Comparison of ENCODE assay signal across 26 cellular contexts in genomic region chr14:90611936-90612335, GRCh38.
DNase-seq lines count a peak whose midpoint lies in the region; ATAC-seq, FAIRE-seq and TF ChIP-seq lines count a peak whose summit lies in the region.
"Had no signal": no experiment of that assay in that cellular context is flagged by ENCODE, and none has a peak within 500 bp of the region (broad histone marks: within the 10 kb centered on the region; RNA-seq: fewer than 3 reads in every experiment).

No MANE protein-coding gene starts in this region.

- H2AFZ ChIP-seq in HepG2 (ENCODE audit: low read length) (no peak overlapping the region), parathyroid adenoma (peak overlapping the region; percentile 51)

- BruUV-seq in HepG2 (replicated peaks; lab: Mats Ljungman, UMichigan): no TSS peak
- BruUV-seq in MCF 10A (replicated peaks; lab: Mats Ljungman, UMichigan): no TSS peak

- no peaks in the 10 kb centered on the region for H3K36me3 Mint-ChIP-seq in MCF 10A (ENCODE audit: insufficient read depth, unreplicated experiment)
- H3K36me3 Mint-ChIP-seq: CD14-positive monocyte had no signal

- H3K27ac ChIP-seq in right lobe of liver (peak overlapping the region in 1 of 3 donors; percentile 6), HepG2 (ENCODE audit: extremely low read length, insufficient read depth, low read length) (no peak overlapping the region), parathyroid adenoma (peak overlapping the region; percentile 75)
- H3K27ac ChIP-seq: A549, uterus had no signal

- H3K79me2 ChIP-seq in HepG2 (ENCODE audit: insufficient read depth, low read length) (no peaks in the 10 kb centered on the region), parathyroid adenoma (no peaks in the 10 kb centered on the region)

- CTCF ChIA-PET in HepG2 (lab: Yijun Ruan, JAX; ENCODE audit: low intra/inter-chr PET ratio, low total read pairs) (no interaction called here), MCF 10A (lab: Yijun Ruan, JAX) (no interaction called here)

- no peaks in the 10 kb centered on the region for H3K36me3 ChIP-seq in right lobe of liver
- H3K36me3 ChIP-seq in HepG2 (replicated peaks in 1 of 2; ENCODE audit: control insufficient read depth in 1 of 2, insufficient read depth in 2 of 2, low read length in 2 of 2): no peaks in the 10 kb centered on the region
- no peaks in the 10 kb centered on the region for H3K36me3 ChIP-seq in parathyroid adenoma (ENCODE audit: control insufficient read depth, insufficient read depth, low read length)
- H3K36me3 ChIP-seq: uterus had no signal

- in situ Hi-C loops in HepG2 (cut with HindIII; ENCODE audit: extremely low pct_ligation_motif_present, low pct_unique_long_range_greater_than_20kb): no loop called here

- no peak overlapping the region for H3K4me3 Mint-ChIP-seq in MCF 10A (ENCODE audit: unreplicated experiment)
- H3K4me3 Mint-ChIP-seq: CD14-positive monocyte had no signal

- H3K27me3 ChIP-seq in right lobe of liver (no peaks in the 10 kb centered on the region), HepG2 (ENCODE audit: control insufficient read depth in 1 of 2, insufficient read depth in 2 of 2, low read length in 2 of 2) (no peaks in the 10 kb centered on the region), parathyroid adenoma (ENCODE audit: control insufficient read depth, insufficient read depth, low read length) (no peaks in the 10 kb centered on the region)
- H3K27me3 ChIP-seq: stomach, uterus had no signal

- H4K20me1 ChIP-seq in HepG2 (ENCODE audit: insufficient read depth, low read length): no peaks in the 10 kb centered on the region

- H3K4me1 ChIP-seq in right lobe of liver (no peaks in the 10 kb centered on the region), HepG2 (ENCODE audit: insufficient read depth, low read length) (no peaks in the 10 kb centered on the region), parathyroid adenoma (peaks cover 34% of the 10 kb centered on the region)
- H3K4me1 ChIP-seq: A549, uterus had no signal

- no peaks in the 10 kb centered on the region for H3K4me1 Mint-ChIP-seq in MCF 10A (ENCODE audit: insufficient read depth, unreplicated experiment)

- H3K27me3 Mint-ChIP-seq in MCF 10A (ENCODE audit: insufficient read depth, unreplicated experiment): no peaks in the 10 kb centered on the region

- no peak overlapping the region for H3K4me2 ChIP-seq in HepG2 (ENCODE audit: low read depth, low read length)
- no peak overlapping the region for H3K4me2 ChIP-seq in parathyroid adenoma (ENCODE audit: low read length)
- H3K4me2 ChIP-seq: A549, smooth muscle cell had no signal

- FAIRE-seq in HepG2 (lab: Jason Lieb, UNC): no peak
- FAIRE-seq: A549, endometrium had no signal

- H3K27ac Mint-ChIP-seq in MCF 10A (ENCODE audit: low read depth, unreplicated experiment): no peak overlapping the region

- ATAC-seq in right lobe of liver (peak; percentile 38 to 56 (median 43)), HepG2 (no peak), HG03520 (IDR thresholded peaks at IDR 0.05; ENCODE audit: unreplicated experiment) (no peak), GM21619 (IDR thresholded peaks at IDR 0.05; ENCODE audit: unreplicated experiment) (no peak)
- ATAC-seq: A549, left lobe of liver, mucosa of descending colon had no signal

- H3K9me3 ChIP-seq in right lobe of liver (no peaks in the 10 kb centered on the region), HepG2 (ENCODE audit: low read length) (no peaks in the 10 kb centered on the region), parathyroid adenoma (ENCODE audit: control insufficient read depth, low read length) (no peaks in the 10 kb centered on the region)
- H3K9me3 ChIP-seq: A549, mucosa of descending colon, stomach, uterus had no signal

- intact Hi-C loops in right lobe of liver (cut with DNase I): no loop called here
- intact Hi-C loops in HepG2 (cut with micrococcal nuclease; ENCODE audit: unreplicated experiment): no loop called here
- intact Hi-C loops in MCF 10A (cut with micrococcal nuclease): no loop called here
- intact Hi-C loops in posterior cingulate gyrus (cut with DNase I): no loop called here

- H3K4me3 ChIP-seq in right lobe of liver (no peak overlapping the region), HepG2 (replicated peaks in 1 of 3; ENCODE audit: insufficient read depth in 1 of 3, low read depth in 2 of 3, low read length in 3 of 3) (no peak overlapping the region), parathyroid adenoma (ENCODE audit: low read depth, low read length) (no peak overlapping the region)
- H3K4me3 ChIP-seq: A549, mucosa of descending colon, smooth muscle cell, stomach, uterus had no signal

- no peak for DNase-seq in right lobe of liver
- DNase-seq in HepG2 (ENCODE audit: low spot score): no peak
- DNase-seq in fibroblast of gingiva (ENCODE audit: low read depth): peak; percentile 54
- no peak for DNase-seq in MCF 10A (ENCODE audit: unreplicated experiment)
- DNase-seq in posterior cingulate gyrus: no peak
- DNase-seq: activated CD4-positive, alpha-beta T cell treated with anti-CD3 and anti-CD28 coated beads, Interleukin-2, amount 50 U/mL, for 48 hours; activated naive CD4-positive, alpha-beta T cell; activated T-cell treated with anti-CD3 and anti-CD28 coated beads, Interleukin-2, amount 50 U/mL, for 1 hour; anterior cingulate cortex; cerebellar nuclear complex; GOT3; mucosa of descending colon; NCI-H1436; NCI-H69; stimulated activated CD4-positive, alpha-beta T cell treated with anti-CD3 and anti-CD28 coated beads, Interleukin-4, amount 100 ng/mL, for 1 hour; stomach; T-helper 1 cell; uterus had no signal

- TF ChIP-seq CTCF in right lobe of liver (IDR thresholded peaks at IDR 0.05) (no peak), HepG2 (CRISPR knock-in tag; IDR thresholded peaks at IDR 0.05) (no peak), parathyroid adenoma (IDR thresholded peaks at IDR 0.05) (no peak), MCF 10A (IDR thresholded peaks at IDR 0.05; ENCODE audit: unreplicated experiment) (no peak)

- TF ChIP-seq EP300 in HepG2 (IDR thresholded peaks at IDR 0.05; ENCODE audit: low read depth in 2 of 2, low read length in 2 of 2): no peak
- TF ChIP-seq EP300 in HepG2 (CRISPR knock-in tag; IDR thresholded peaks at IDR 0.05; ENCODE audit: borderline replicate concordance): no peak

- POLR2A ChIA-PET in HepG2 (lab: Yijun Ruan, JAX): no interaction called here
- POLR2A ChIA-PET in MCF 10A (lab: Yijun Ruan, JAX): interaction anchor here (1.6 kb wide), 1 partner anchor 11 kb away, joined by 4 read pairs; no protein-coding TSS in a partner anchor

- WGBS in right lobe of liver (ENCODE audit: insufficient coverage, low coverage, low lambda C conversion rate, missing lambda C conversion rate): 63% methylated on average over 3 of the region's 3 CpGs
- 37% methylated on average over 3 of the region's 3 CpGs for WGBS in HepG2 (ENCODE audit: low lambda C conversion rate)

- H3K9me3 Mint-ChIP-seq in MCF 10A (ENCODE audit: unreplicated experiment): no peaks in the 10 kb centered on the region
- H3K9me3 Mint-ChIP-seq: CD14-positive monocyte had no signal

- no peak for TF ChIP-seq RAD21 in HepG2 (CRISPR knock-in tag; IDR thresholded peaks at IDR 0.05)

- TF ChIP-seq POLR2A in right lobe of liver (IDR thresholded peaks at IDR 0.05): no peak
- TF ChIP-seq POLR2A in HepG2 (IDR thresholded peaks at IDR 0.05; ENCODE audit: insufficient read depth in 1 of 2, low read depth in 2 of 2, low read length in 2 of 2): no peak

- no peak overlapping the region for H3K9ac ChIP-seq in HepG2 (ENCODE audit: insufficient read depth, low read depth, low read length)
- H3K9ac ChIP-seq in parathyroid adenoma: no peak overlapping the region

TF ChIP-seq in HepG2, 621 proteins besides CTCF, POLR2A, EP300 and RAD21 (continues in another document):
- TF ChIP-seq KDM6A (CRISPR knock-in tag; IDR thresholded peaks at IDR 0.05; ENCODE audit: low read depth): no peak
- no peak for TF ChIP-seq ZNF547 (CRISPR knock-in tag; IDR thresholded peaks at IDR 0.05)
- TF ChIP-seq KLF15 (CRISPR knock-in tag; IDR thresholded peaks at IDR 0.05; ENCODE audit: borderline replicate concordance): no peak
- TF ChIP-seq IRX3 (CRISPR knock-in tag; IDR thresholded peaks at IDR 0.05; ENCODE audit: borderline replicate concordance, low read depth): no peak
- no peak for TF ChIP-seq ZMYM3 (CRISPR knock-in tag; IDR thresholded peaks at IDR 0.05)
- no peak for TF ChIP-seq ZNF468 (CRISPR knock-in tag; IDR thresholded peaks at IDR 0.05)
- no peak for TF ChIP-seq ZNF382 (CRISPR knock-in tag; IDR thresholded peaks at IDR 0.05; ENCODE audit: borderline replicate concordance)
- TF ChIP-seq TBL1XR1 (IDR thresholded peaks at IDR 0.05; ENCODE audit: borderline replicate concordance, low read length, partially characterized antibody): no peak
- no peak for TF ChIP-seq RNF219 (CRISPR knock-in tag; IDR thresholded peaks at IDR 0.05)
- TF ChIP-seq HOXA3 (CRISPR knock-in tag; IDR thresholded peaks at IDR 0.05): no peak
- TF ChIP-seq ZBTB3 (CRISPR knock-in tag; IDR thresholded peaks at IDR 0.05; ENCODE audit: borderline replicate concordance, low read depth): no peak
- TF ChIP-seq ZNF513 (CRISPR knock-in tag; conservative IDR thresholded peaks at IDR 0.05): no peak

Comparison
In these comparisons a context has a peak if more than half of its experiments do, and no peak if none do; other contexts are left out.
1. ATAC-seq: peak in right lobe of liver (4 of 4); none in HepG2 (single experiment), HG03520 (single experiment) and GM21619 (single experiment).